Comparison of ENCODE assay signal across 1 cellular context in the genomic region with DNA sequence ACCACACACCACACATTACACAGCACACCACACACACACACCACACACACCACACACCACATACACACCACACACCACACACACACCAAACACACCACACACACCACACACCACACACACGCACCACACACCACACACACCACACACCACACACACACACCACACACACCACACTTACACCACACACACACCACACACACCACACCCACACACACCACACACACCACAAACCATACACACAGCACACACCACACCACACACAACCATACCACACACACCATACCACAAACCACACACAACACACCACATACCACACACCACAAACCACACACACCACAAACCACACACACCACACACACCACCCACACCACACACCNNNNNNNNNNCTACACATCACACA.
TF ChIP-seq lines count a peak whose summit lies in the region.

No MANE protein-coding gene starts in this region.

TF ChIP-seq in HEK293, 187 proteins besides CTCF, POLR2A, EP300 and RAD21 (continued from another document):
- TF ChIP-seq, protein P1, sequence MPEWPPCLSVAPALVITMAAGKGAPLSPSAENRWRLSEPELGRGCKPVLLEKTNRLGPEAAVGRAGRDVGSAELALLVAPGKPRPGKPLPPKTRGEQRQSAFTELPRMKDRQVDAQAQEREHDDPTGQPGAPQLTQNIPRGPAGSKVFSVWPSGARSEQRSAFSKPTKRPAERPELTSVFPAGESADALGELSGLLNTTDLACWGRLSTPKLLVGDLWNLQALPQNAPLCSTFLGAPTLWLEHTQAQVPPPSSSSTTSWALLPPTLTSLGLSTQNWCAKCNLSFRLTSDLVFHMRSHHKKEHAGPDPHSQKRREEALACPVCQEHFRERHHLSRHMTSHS (tag by site-specific recombination; IDR thresholded peaks at IDR 0.05), result no peak
- TF ChIP-seq ZNF266 (tag by site-specific recombination; IDR thresholded peaks at IDR 0.05; ENCODE audit: low read depth) (no peak), ZNF239 (tag by site-specific recombination; IDR thresholded peaks at IDR 0.05) (0 out of 2 replicates have a peak, but pooled peaks have one; percentile 54), ZNF571 (tag by site-specific recombination; IDR thresholded peaks at IDR 0.05) (no peak; the same call in 1 of the 2 replicates), ZNF621 (tag by site-specific recombination; IDR thresholded peaks at IDR 0.05) (peak; percentile 80; the same call in 1 of the 2 replicates), ZNF169 (tag by site-specific recombination; IDR thresholded peaks at IDR 0.05) (no peak), ZNF777 (tag by site-specific recombination; IDR thresholded peaks at IDR 0.05; ENCODE audit: borderline replicate concordance) (no peak), TRIM28 (IDR thresholded peaks at IDR 0.05; ENCODE audit: borderline replicate concordance, low read length) (no peak), ZBTB20 (tag by site-specific recombination; IDR thresholded peaks at IDR 0.05) (no peak), ZFP41 (tag by site-specific recombination; IDR thresholded peaks at IDR 0.05; ENCODE audit: borderline replicate concordance) (no peak), ZNF555 (tag by site-specific recombination; conservative IDR thresholded peaks at IDR 0.05) (no peak), YY2 (tag by site-specific recombination; IDR thresholded peaks at IDR 0.05) (no peak), ZBTB1 (tag by site-specific recombination; IDR thresholded peaks at IDR 0.05) (no peak), ZNF366 (tag by site-specific recombination; conservative IDR thresholded peaks at IDR 0.05) (no peak), ZNF768 (tag by site-specific recombination; IDR thresholded peaks at IDR 0.05) (no peak), SP3 (tag by site-specific recombination; IDR thresholded peaks at IDR 0.05) (no peak), ZNF707 (tag by site-specific recombination; IDR thresholded peaks at IDR 0.05) (peak; percentile 36; the same call in 1 of the 2 replicates), GLIS1 (tag by site-specific recombination; IDR thresholded peaks at IDR 0.05) (no peak; the same call in 1 of the 2 replicates), ZFHX2 (tag by site-specific recombination; conservative IDR thresholded peaks at IDR 0.05) (no peak; the same call in 1 of the 2 replicates), GFI1B (tag by site-specific recombination; IDR thresholded peaks at IDR 0.05) (no peak), ZNF658 (tag by site-specific recombination; IDR thresholded peaks at IDR 0.05) (no peak), SCRT1 (tag by site-specific recombination; IDR thresholded peaks at IDR 0.05; ENCODE audit: borderline replicate concordance) (no peak), EGR2 (tag by site-specific recombination; IDR thresholded peaks at IDR 0.05; ENCODE audit: low read depth) (peak; percentile 57; the same call in 1 of the 2 replicates), ZNF157 (tag by site-specific recombination; IDR thresholded peaks at IDR 0.05) (no peak), ZNF138 (tag by site-specific recombination; IDR thresholded peaks at IDR 0.05; ENCODE audit: borderline replicate concordance) (no peak), GLIS2 (tag by site-specific recombination; IDR thresholded peaks at IDR 0.05) (no peak), ZNF48 (tag by site-specific recombination; IDR thresholded peaks at IDR 0.05) (no peak), ZNF791 (tag by site-specific recombination; IDR thresholded peaks at IDR 0.05) (0 out of 2 replicates have a peak, but pooled peaks have one; percentile 12), ZFP3 (tag by site-specific recombination; IDR thresholded peaks at IDR 0.05; ENCODE audit: low read depth) (no peak), ZNF677 (tag by site-specific recombination; IDR thresholded peaks at IDR 0.05) (no peak), ZNF623 (tag by site-specific recombination; IDR thresholded peaks at IDR 0.05) (no peak), ZNF473 (tag by site-specific recombination; IDR thresholded peaks at IDR 0.05) (no peak), ZNF302 (tag by site-specific recombination; IDR thresholded peaks at IDR 0.05; ENCODE audit: low read depth) (no peak), YY1 (tag by site-specific recombination; IDR thresholded peaks at IDR 0.05) (no peak), ZNF184 (tag by site-specific recombination; IDR thresholded peaks at IDR 0.05) (no peak), SALL2 (tag by site-specific recombination; IDR thresholded peaks at IDR 0.05; ENCODE audit: borderline replicate concordance) (peak; percentile 78; the same call in 1 of the 2 replicates), ZNF830 (tag by site-specific recombination; IDR thresholded peaks at IDR 0.05; ENCODE audit: low read depth) (no peak), ZBTB21 (tag by site-specific recombination; IDR thresholded peaks at IDR 0.05) (no peak), ZNF112 (tag by site-specific recombination; IDR thresholded peaks at IDR 0.05) (no peak), KLF8 (tag by site-specific recombination; IDR thresholded peaks at IDR 0.05) (no peak), SP2 (tag by site-specific recombination; IDR thresholded peaks at IDR 0.05) (no peak), ZNF133 (tag by site-specific recombination; IDR thresholded peaks at IDR 0.05) (no peak), ZSCAN23 (tag by site-specific recombination; IDR thresholded peaks at IDR 0.05) (no peak)
- TF ChIP-seq, protein P2, sequence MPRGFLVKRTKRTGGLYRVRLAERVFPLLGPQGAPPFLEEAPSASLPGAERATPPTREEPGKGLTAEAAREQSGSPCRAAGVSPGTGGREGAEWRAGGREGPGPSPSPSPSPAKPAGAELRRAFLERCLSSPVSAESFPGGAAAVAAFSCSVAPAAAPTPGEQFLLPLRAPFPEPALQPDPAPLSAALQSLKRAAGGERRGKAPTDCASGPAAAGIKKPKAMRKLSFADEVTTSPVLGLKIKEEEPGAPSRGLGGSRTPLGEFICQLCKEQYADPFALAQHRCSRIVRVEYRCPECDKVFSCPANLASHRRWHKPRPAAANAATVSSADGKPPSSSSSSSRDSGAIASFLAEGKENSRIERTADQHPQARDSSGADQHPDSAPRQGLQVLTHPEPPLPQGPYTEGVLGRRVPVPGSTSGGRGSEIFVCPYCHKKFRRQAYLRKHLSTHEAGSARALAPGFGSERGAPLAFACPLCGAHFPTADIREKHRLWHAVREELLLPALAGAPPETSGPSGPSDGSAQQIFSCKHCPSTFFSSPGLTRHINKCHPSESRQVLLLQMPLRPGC (tag by site-specific recombination; IDR thresholded peaks at IDR 0.05), result no peak
- TF ChIP-seq, protein P3, sequence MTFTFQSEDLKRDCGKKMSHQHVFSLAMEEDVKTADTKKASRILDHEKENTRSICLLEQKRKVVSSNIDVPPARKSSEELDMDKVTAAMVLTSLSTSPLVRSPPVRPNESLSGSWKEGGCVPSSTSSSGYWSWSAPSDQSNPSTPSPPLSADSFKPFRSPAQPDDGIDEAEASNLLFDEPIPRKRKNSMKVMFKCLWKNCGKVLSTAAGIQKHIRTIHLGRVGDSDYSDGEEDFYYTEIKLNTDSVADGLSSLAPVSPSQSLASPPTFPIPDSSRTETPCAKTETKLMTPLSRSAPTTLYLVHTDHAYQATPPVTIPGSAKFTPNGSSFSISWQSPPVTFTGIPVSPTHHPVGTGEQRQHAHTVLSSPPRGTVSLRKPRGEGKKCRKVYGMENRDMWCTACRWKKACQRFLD (tag by site-specific recombination; IDR thresholded peaks at IDR 0.05), result no peak
- TF ChIP-seq, protein P4, sequence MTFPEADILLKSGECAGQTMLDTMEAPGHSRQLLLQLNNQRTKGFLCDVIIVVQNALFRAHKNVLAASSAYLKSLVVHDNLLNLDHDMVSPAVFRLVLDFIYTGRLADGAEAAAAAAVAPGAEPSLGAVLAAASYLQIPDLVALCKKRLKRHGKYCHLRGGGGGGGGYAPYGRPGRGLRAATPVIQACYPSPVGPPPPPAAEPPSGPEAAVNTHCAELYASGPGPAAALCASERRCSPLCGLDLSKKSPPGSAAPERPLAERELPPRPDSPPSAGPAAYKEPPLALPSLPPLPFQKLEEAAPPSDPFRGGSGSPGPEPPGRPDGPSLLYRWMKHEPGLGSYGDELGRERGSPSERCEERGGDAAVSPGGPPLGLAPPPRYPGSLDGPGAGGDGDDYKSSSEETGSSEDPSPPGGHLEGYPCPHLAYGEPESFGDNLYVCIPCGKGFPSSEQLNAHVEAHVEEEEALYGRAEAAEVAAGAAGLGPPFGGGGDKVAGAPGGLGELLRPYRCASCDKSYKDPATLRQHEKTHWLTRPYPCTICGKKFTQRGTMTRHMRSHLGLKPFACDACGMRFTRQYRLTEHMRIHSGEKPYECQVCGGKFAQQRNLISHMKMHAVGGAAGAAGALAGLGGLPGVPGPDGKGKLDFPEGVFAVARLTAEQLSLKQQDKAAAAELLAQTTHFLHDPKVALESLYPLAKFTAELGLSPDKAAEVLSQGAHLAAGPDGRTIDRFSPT (tag by site-specific recombination; IDR thresholded peaks at IDR 0.05), result no peak
- TF ChIP-seq, protein P5, sequence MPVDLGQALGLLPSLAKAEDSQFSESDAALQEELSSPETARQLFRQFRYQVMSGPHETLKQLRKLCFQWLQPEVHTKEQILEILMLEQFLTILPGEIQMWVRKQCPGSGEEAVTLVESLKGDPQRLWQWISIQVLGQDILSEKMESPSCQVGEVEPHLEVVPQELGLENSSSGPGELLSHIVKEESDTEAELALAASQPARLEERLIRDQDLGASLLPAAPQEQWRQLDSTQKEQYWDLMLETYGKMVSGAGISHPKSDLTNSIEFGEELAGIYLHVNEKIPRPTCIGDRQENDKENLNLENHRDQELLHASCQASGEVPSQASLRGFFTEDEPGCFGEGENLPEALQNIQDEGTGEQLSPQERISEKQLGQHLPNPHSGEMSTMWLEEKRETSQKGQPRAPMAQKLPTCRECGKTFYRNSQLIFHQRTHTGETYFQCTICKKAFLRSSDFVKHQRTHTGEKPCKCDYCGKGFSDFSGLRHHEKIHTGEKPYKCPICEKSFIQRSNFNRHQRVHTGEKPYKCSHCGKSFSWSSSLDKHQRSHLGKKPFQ (tag by site-specific recombination; IDR thresholded peaks at IDR 0.05), result peak; percentile 91
- TF ChIP-seq, protein P6, sequence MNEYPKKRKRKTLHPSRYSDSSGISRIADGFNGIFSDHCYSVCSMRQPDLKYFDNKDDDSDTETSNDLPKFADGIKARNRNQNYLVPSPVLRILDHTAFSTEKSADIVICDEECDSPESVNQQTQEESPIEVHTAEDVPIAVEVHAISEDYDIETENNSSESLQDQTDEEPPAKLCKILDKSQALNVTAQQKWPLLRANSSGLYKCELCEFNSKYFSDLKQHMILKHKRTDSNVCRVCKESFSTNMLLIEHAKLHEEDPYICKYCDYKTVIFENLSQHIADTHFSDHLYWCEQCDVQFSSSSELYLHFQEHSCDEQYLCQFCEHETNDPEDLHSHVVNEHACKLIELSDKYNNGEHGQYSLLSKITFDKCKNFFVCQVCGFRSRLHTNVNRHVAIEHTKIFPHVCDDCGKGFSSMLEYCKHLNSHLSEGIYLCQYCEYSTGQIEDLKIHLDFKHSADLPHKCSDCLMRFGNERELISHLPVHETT (tag by site-specific recombination; IDR thresholded peaks at IDR 0.05), result no peak
- TF ChIP-seq, protein P7, sequence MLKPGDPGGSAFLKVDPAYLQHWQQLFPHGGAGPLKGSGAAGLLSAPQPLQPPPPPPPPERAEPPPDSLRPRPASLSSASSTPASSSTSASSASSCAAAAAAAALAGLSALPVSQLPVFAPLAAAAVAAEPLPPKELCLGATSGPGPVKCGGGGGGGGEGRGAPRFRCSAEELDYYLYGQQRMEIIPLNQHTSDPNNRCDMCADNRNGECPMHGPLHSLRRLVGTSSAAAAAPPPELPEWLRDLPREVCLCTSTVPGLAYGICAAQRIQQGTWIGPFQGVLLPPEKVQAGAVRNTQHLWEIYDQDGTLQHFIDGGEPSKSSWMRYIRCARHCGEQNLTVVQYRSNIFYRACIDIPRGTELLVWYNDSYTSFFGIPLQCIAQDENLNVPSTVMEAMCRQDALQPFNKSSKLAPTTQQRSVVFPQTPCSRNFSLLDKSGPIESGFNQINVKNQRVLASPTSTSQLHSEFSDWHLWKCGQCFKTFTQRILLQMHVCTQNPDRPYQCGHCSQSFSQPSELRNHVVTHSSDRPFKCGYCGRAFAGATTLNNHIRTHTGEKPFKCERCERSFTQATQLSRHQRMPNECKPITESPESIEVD (tag by site-specific recombination; IDR thresholded peaks at IDR 0.05), result no peak
- TF ChIP-seq, protein P8, sequence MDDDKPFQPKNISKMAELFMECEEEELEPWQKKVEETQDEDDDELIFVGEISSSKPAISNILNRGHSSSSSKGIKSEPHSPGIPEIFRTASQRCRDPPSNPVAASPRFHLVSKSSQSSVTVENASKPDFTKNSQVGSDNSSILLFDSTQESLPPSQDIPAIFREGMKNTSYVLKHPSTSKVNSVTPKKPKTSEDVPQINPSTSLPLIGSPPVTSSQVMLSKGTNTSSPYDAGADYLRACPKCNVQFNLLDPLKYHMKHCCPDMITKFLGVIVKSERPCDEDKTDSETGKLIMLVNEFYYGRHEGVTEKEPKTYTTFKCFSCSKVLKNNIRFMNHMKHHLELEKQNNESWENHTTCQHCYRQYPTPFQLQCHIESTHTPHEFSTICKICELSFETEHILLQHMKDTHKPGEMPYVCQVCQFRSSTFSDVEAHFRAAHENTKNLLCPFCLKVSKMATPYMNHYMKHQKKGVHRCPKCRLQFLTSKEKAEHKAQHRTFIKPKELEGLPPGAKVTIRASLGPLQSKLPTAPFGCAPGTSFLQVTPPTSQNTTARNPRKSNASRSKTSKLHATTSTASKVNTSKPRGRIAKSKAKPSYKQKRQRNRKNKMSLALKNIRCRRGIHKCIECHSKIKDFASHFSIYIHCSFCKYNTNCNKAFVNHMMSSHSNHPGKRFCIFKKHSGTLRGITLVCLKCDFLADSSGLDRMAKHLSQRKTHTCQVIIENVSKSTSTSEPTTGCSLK (tag by site-specific recombination; IDR thresholded peaks at IDR 0.05), result no peak
